8 cellular contexts compared by ENCODE assay signal in genomic region chr3:31132132-31132769, GRCh38.
A peak's percentile ranks its signal among the peaks of the same experiment; 100 is the strongest.
DNase-seq lines count a peak whose midpoint lies in the region; ATAC-seq and TF ChIP-seq lines count a peak whose summit lies in the region.

No MANE protein-coding gene starts in this region.

- CTCF ChIA-PET in GM10248 (lab: Yijun Ruan, JAX) = interaction anchor here (0.7 to 2.0 kb wide), 4 partner anchors 26 to 363 kb away, joined by 3 to 12 read pairs (median 4); no protein-coding TSS in a partner anchor

- in situ Hi-C loops in SK-MEL-5 (cut with HindIII; ENCODE audit: low pct_unique_long_range_greater_than_20kb, low sequenced_read_pairs) = no loop called here

- DNase-seq in AG08395 (ENCODE audit: low spot score) = peak; percentile 50
- peak; percentile 58 for DNase-seq in SK-MEL-5 (ENCODE audit: low read depth, low spot score)
- peak; percentile 6 for DNase-seq in germinal center (ENCODE audit: low spot score)
- no peak for DNase-seq in stimulated activated naive CD8-positive, alpha-beta T cell treated with anti-CD3 and anti-CD28 coated beads, Interleukin-15, Interleukin-2, amounts not matched to agents 100 U/mL and 50 U/mL, for 24 hours
- no peak for DNase-seq in GM10248 (ENCODE audit: extremely low spot score)

- POLR2A ChIA-PET in GM10248 (lab: Yijun Ruan, JAX) = no interaction called here

- TF ChIP-seq CTCF in GM12874 (IDR thresholded peaks at IDR 0.05; ENCODE audit: insufficient read depth, low read depth, low read length) = peak; percentile 30; the same call in 1 of the 2 replicates
- no peak for TF ChIP-seq CTCF in GM10248 (IDR thresholded peaks at IDR 0.05; ENCODE audit: control extremely low read depth, extremely low read depth, low read depth, missing control alignments)

- peak; percentile 56 for ATAC-seq in HG03159 (IDR thresholded peaks at IDR 0.05; ENCODE audit: unreplicated experiment)
- ATAC-seq in stimulated activated naive CD8-positive, alpha-beta T cell treated with anti-CD3 and anti-CD28 coated beads, Interleukin-15, Interleukin-2, amounts not matched to agents 100 U/mL and 50 U/mL, for 24 hours = peak; percentile 46
- ATAC-seq in GM21737 (IDR thresholded peaks at IDR 0.05; ENCODE audit: unreplicated experiment) = no peak

Comparison
In these comparisons a context has a peak if more than half of its experiments do, and no peak if none do; other contexts are left out.
1. DNase-seq: peak in AG08395 (single experiment), SK-MEL-5 (single experiment) and germinal center (single experiment); none in stimulated activated naive CD8-positive, alpha-beta T cell treated with anti-CD3 and anti-CD28 coated beads, Interleukin-15, Interleukin-2, amounts not matched to agents 100 U/mL and 50 U/mL, for 24 hours (single experiment) and GM10248 (single experiment).